ENCODE assay signal across 8 cellular contexts in the genomic region with DNA sequence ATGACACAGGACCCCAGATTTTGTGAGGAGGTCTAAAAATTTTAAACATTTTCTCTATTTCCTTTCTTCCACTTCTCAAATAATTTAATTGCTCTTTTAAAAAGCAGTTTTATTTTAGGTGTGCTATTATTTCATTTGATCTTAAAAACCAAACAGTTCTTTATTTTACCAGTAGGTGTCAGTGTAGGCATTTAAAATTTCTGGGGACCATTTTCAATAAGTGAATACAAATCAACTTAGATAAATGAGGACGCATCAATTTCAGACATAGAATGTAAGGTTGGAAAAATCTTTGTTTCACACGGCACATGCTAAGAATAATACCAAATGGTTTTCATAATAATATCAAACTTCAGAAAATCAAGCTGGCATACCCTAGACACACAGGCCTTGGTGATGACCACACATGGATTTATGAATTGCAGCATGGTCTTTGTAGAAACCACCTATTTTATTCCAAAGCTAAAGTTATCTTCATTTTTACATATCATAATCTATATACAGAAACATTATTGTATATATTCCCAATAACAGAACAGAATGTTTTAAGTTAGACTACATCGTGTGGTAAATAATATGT.
DNase-seq lines count a peak whose midpoint lies in the region; ATAC-seq, FAIRE-seq and TF ChIP-seq lines count a peak whose summit lies in the region.

No MANE protein-coding gene starts in this region.

- no peak overlapping the region for H3K4ac ChIP-seq in H1 (replicated peaks; ENCODE audit: insufficient read length, low read depth, low read length)

- no peak overlapping the region for H3K27ac Mint-ChIP-seq in osteocyte (ENCODE audit: unreplicated experiment)

- H4K5ac ChIP-seq in H1 (ENCODE audit: insufficient read length, low read depth, low read length): no peak overlapping the region

- no peak overlapping the region for H3K9ac ChIP-seq in H1 (replicated peaks in 1 of 4; ENCODE audit: extremely low read depth in 1 of 4, low read depth in 3 of 4, low read length in 3 of 4)

- TF ChIP-seq CTCF in A549 (IDR thresholded peaks at IDR 0.05) (peak; percentile 82), GM20000 (IDR thresholded peaks at IDR 0.05; ENCODE audit: extremely low read depth, missing control alignments) (no peak), H1 (IDR thresholded peaks at IDR 0.05; ENCODE audit: control extremely low read depth in 1 of 3, insufficient read depth in 1 of 3, low read depth in 1 of 3, low read length in 3 of 3) (peak in 2 of 3 experiments; percentile 3 to 21; a peak in 2 of 4 replicates), osteocyte (IDR thresholded peaks at IDR 0.05) (peak; percentile 68)

- H3K4me1 Mint-ChIP-seq in osteocyte (ENCODE audit: unreplicated experiment): peaks cover 2% of the 10 kb centered on the region

- H3K4me1 ChIP-seq in A549 (no peaks in the 10 kb centered on the region), H1 (replicated peaks in 1 of 4; ENCODE audit: control insufficient read depth in 3 of 4, insufficient read depth in 4 of 4, low read length in 3 of 4) (no peaks in the 10 kb centered on the region)

- no peak overlapping the region for H2BK5ac ChIP-seq in H1 (ENCODE audit: low read depth, low read length)

- ATAC-seq in A549 (0 out of 6 replicates have a peak, but pooled peaks of 1 of the 2 experiments have one; percentile 36), HG02588 (IDR thresholded peaks at IDR 0.05; ENCODE audit: unreplicated experiment) (no peak)

- H3K36me3 Mint-ChIP-seq in osteocyte (ENCODE audit: unreplicated experiment): no peaks in the 10 kb centered on the region

- H2BK120ac ChIP-seq in H1 (replicated peaks; ENCODE audit: low read depth, low read length): no peak overlapping the region

- no peaks in the 10 kb centered on the region for H3K23me2 ChIP-seq in H1 (ENCODE audit: low read depth, low read length)

- H3K36me3 ChIP-seq in H1 (ENCODE audit: control insufficient read depth in 2 of 4, insufficient read depth in 4 of 4, low read length in 3 of 4): no peaks in the 10 kb centered on the region

- H2BK20ac ChIP-seq in H1 (ENCODE audit: low read length): no peak overlapping the region

- FAIRE-seq in A549 (lab: Jason Lieb, UNC) (peak; percentile 91), H1 (lab: Jason Lieb, UNC) (no peak), GM12892 (lab: Jason Lieb, UNC) (no peak)

- no peak overlapping the region for H3K4me3 Mint-ChIP-seq in osteocyte (ENCODE audit: unreplicated experiment)

- no peak overlapping the region for H2BK12ac ChIP-seq in H1 (ENCODE audit: low read depth, low read length)

- H3K79me2 ChIP-seq in H1 (ENCODE audit: control insufficient read depth in 1 of 2, insufficient read depth in 2 of 2, low read length in 2 of 2): no peaks in the 10 kb centered on the region

- H3K9me3 ChIP-seq in A549 (no peaks in the 10 kb centered on the region), H1 (ENCODE audit: insufficient read depth in 2 of 2, low read depth in 1 of 2, low read length in 1 of 2) (no peaks in the 10 kb centered on the region)

- no peaks in the 10 kb centered on the region for H3K27me3 ChIP-seq in H1 (replicated peaks in 1 of 4; ENCODE audit: control insufficient read depth in 3 of 4, extremely low read depth in 1 of 4, insufficient read depth in 3 of 4, low read length in 3 of 4)

- no peak overlapping the region for H4K8ac ChIP-seq in H1 (ENCODE audit: extremely low read depth, insufficient read depth, low read length)

- peak; percentile 10 to 29 for DNase-seq in A549 (ENCODE audit: low read depth in 1 of 2, low spot score in 1 of 2)
- DNase-seq in GM20000 (ENCODE audit: low spot score): peak; percentile 14
- peak; percentile 56 for DNase-seq in NCI-H748 (lab: John Stamatoyannopoulos, UW; ENCODE audit: unreplicated experiment)
- DNase-seq in H1 (ENCODE audit: low read depth in 1 of 2, low spot score in 2 of 2): no peak
- DNase-seq in osteocyte (ENCODE audit: extremely low spot score, unreplicated experiment): no peak
- no peak for DNase-seq in activated naive CD4-positive, alpha-beta T cell treated with anti-CD3 and anti-CD28 coated beads, Interleukin-2, amount 50 U/mL, for 16 hours
- no peak for DNase-seq in GM12892 (ENCODE audit: insufficient read length)

- no peak overlapping the region for H4K91ac ChIP-seq in H1 (replicated peaks; ENCODE audit: insufficient read length, low read length)

- H3K23ac ChIP-seq in H1 (ENCODE audit: insufficient read length): no peak overlapping the region

- H3K4me2 ChIP-seq in A549 (no peak overlapping the region), H1 (ENCODE audit: insufficient read depth in 1 of 2, low read depth in 2 of 2, low read length in 2 of 2) (no peak overlapping the region)

- peaks cover 7% of the 10 kb centered on the region for H3K27me3 Mint-ChIP-seq in osteocyte (ENCODE audit: unreplicated experiment)

- no peak overlapping the region for H2AFZ ChIP-seq in H1 (ENCODE audit: low read length)

- H3K4me3 ChIP-seq in A549: no peak overlapping the region
- H3K4me3 ChIP-seq in H1 (ENCODE audit: extremely low read depth in 1 of 4, insufficient read depth in 2 of 4, low read depth in 3 of 4, low read length in 4 of 4): no peak overlapping the region

- H3K56ac ChIP-seq in H1 (replicated peaks; ENCODE audit: insufficient read length, low read depth, low read length): no peak overlapping the region

- TF ChIP-seq POLR2A in A549 (IDR thresholded peaks at IDR 0.05; ENCODE audit: low read length): no peak
- TF ChIP-seq POLR2A in H1 (IDR thresholded peaks at IDR 0.05; ENCODE audit: control extremely low read depth in 1 of 2, low read depth in 2 of 2, low read length in 2 of 2): no peak
- TF ChIP-seq POLR2A in GM12892 (IDR thresholded peaks at IDR 0.05; ENCODE audit: low read depth, low read length): no peak

- no peak overlapping the region for H3K14ac ChIP-seq in H1 (ENCODE audit: insufficient read length)

- H4K20me1 ChIP-seq in H1 (replicated peaks in 1 of 2; ENCODE audit: control insufficient read depth in 1 of 2, insufficient read depth in 2 of 2, low read length in 2 of 2): no peaks in the 10 kb centered on the region

- POLR2A ChIA-PET in A549 (lab: Yijun Ruan, JAX): no interaction called here
- POLR2A ChIA-PET in H1 (lab: Charles Lee; ENCODE audit: partially characterized antibody): no interaction called here

- WGBS in A549 (ENCODE audit: missing lambda C conversion rate): 32% methylated on average over 3 of the region's 3 CpGs
- WGBS in H1 (ENCODE audit: extremely low coverage in 1 of 2, insufficient coverage in 1 of 2, insufficient read length in 1 of 2, insufficient replicate concordance in 2 of 2, low coverage in 1 of 2, low lambda C conversion rate in 2 of 2, missing lambda C conversion rate in 1 of 2), 2 experiments: 57% methylated on average over 3 of the region's 3 CpGs; no CpG with 5 or more reads in 1 of the 2 experiments

- CTCF ChIA-PET in A549 (lab: Yijun Ruan, JAX) (interaction anchor here (0.7 to 2.7 kb wide), 29 partner anchors 9 to 1347 kb away, joined by 3 to 14 read pairs (median 4); no protein-coding TSS in a partner anchor), H1 (lab: Charles Lee; ENCODE audit: partially characterized antibody) (interaction anchor here (0.5 to 2.6 kb wide), 30 partner anchors 9 to 695 kb away, joined by 3 to 10 read pairs (median 4); no protein-coding TSS in a partner anchor)

- no peak overlapping the region for H2AK5ac ChIP-seq in H1 (ENCODE audit: low read depth, low read length)

- no peak for TF ChIP-seq EP300 in A549 (IDR thresholded peaks at IDR 0.05)
- TF ChIP-seq EP300 in H1 (IDR thresholded peaks at IDR 0.05; ENCODE audit: borderline replicate concordance in 1 of 2, low read depth in 2 of 2, low read length in 2 of 2): no peak

- H3K27ac ChIP-seq in A549: no peak overlapping the region
- no peak overlapping the region for H3K27ac ChIP-seq in H1 (ENCODE audit: low read depth, low read length)

- TF ChIP-seq RAD21 in A549 (conservative IDR thresholded peaks at IDR 0.05 in 1 of 2, IDR thresholded peaks at IDR 0.05 in 1 of 2) (peak; percentile 69 to 83), H1 (IDR thresholded peaks at IDR 0.05 in 1 of 2, conservative IDR thresholded peaks at IDR 0.05 in 1 of 2; ENCODE audit: low read depth in 2 of 2, low read length in 2 of 2) (peak in 1 of 2 experiments; percentile 65)

- H3K9me3 Mint-ChIP-seq in osteocyte (ENCODE audit: unreplicated experiment): no peaks in the 10 kb centered on the region

- H3K18ac ChIP-seq in H1 (ENCODE audit: extremely low read depth, low read length): no peak overlapping the region

- no peaks in the 10 kb centered on the region for H3K79me1 ChIP-seq in H1 (ENCODE audit: low read depth, low read length)

- H2BK15ac ChIP-seq in H1 (ENCODE audit: low read length): no peak overlapping the region

TF ChIP-seq in A549, 52 proteins besides CTCF, POLR2A, EP300 and RAD21:
- TF ChIP-seq HDAC2 (IDR thresholded peaks at IDR 0.05) (no peak), SMC3 (IDR thresholded peaks at IDR 0.05) (peak; percentile 72), RCOR1 (IDR thresholded peaks at IDR 0.05; ENCODE audit: low read depth, low read length) (no peak)

TF ChIP-seq in H1, 55 proteins besides CTCF, POLR2A, EP300 and RAD21:
- TF ChIP-seq BRCA1 (IDR thresholded peaks at IDR 0.05; ENCODE audit: low read depth, low read length) (no peak), ASH2L (IDR thresholded peaks at IDR 0.05; ENCODE audit: low read length) (no peak), TAF1 (IDR thresholded peaks at IDR 0.05; ENCODE audit: low read depth, low read length) (no peak), JUN (IDR thresholded peaks at IDR 0.05; ENCODE audit: low read depth, low read length) (no peak), CEBPB (IDR thresholded peaks at IDR 0.05; ENCODE audit: low read depth, low read length) (no peak), SIRT6 (IDR thresholded peaks at IDR 0.05; ENCODE audit: low read length) (no peak), PHF8 (conservative IDR thresholded peaks at IDR 0.05; ENCODE audit: low read depth, low read length) (no peak), BCL11A (IDR thresholded peaks at IDR 0.05; ENCODE audit: low read depth in 2 of 2, low read length in 2 of 2) (no peak), SP4 (IDR thresholded peaks at IDR 0.05; ENCODE audit: low read length) (no peak)
TF ChIP-seq in H1: peak in this region for 0.

Comparison
In these comparisons a context has a peak if more than half of its experiments do, and no peak if none do; other contexts are left out.
1. DNase-seq: peak in A549 (2 of 2), GM20000 (single experiment) and NCI-H748 (single experiment); none in H1 (0 of 2), osteocyte (single experiment), activated naive CD4-positive, alpha-beta T cell treated with anti-CD3 and anti-CD28 coated beads, Interleukin-2, amount 50 U/mL, for 16 hours (single experiment) and GM12892 (single experiment).
2. Of the 18 proteins assayed by ChIP-seq in both H1 and A549: peak only in H1: none; only in A549: none; in both: CTCF; in neither: 16; mixed calls (peak in some experiments, not most) for 1.